Comparison of ENCODE assay signal across 8 cellular contexts in the genomic region with DNA sequence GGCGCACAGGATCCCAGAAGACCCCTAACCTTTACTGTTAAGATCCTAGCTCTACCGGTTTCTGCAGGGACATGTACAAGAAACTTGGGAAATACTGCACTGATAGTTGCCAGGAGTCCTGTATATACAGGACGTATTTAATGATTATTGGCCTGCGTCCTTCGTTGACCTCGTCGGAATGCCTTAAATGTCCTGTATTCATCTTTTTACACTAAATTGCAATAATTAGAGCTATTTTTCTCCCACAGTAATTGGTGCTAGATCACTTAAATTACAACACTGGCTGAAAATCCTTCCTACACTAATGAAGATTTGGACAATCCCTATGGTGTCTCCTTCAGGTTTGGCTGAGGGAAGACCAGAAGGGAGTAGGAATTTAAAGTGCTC. TPM values are rescaled to one million over a fixed set of nuclear protein-coding genes. Genes with fewer than 3 reads are reported as not detected.
DNase-seq lines count a peak whose midpoint lies in the region; ATAC-seq, FAIRE-seq and TF ChIP-seq lines count a peak whose summit lies in the region.

No MANE protein-coding gene starts in this region.

- H3K4me3 ChIP-seq in K562 (peak overlapping the region; percentile 80), lung (peak overlapping the region; percentile 73)

- no peaks in the 10 kb centered on the region for H3K9me3 Mint-ChIP-seq in activated T-cell treated with anti-CD3 and anti-CD28 coated beads, Interleukin-2, amount 50 U/mL, for 72 hours
- no peaks in the 10 kb centered on the region for H3K9me3 Mint-ChIP-seq in type B pancreatic cell

- POLR2A ChIA-PET in K562 (lab: Yijun Ruan, JAX), result no interaction called here

- BruUV-seq in K562 (replicated peaks; lab: Mats Ljungman, UMichigan), result no TSS peak

- H3K9me3 ChIP-seq in K562 (replicated peaks; ENCODE audit: control insufficient read depth, insufficient read depth, low read depth, low read length) (no peaks in the 10 kb centered on the region), lung (ENCODE audit: control insufficient read depth in 2 of 2, insufficient read depth in 1 of 2, low read length in 1 of 2) (no peaks in the 10 kb centered on the region)

- in situ Hi-C loops in K562 (cut with MboI), result no loop called here

- peaks cover 39% of the 10 kb centered on the region for H3K4me1 Mint-ChIP-seq in activated T-cell treated with anti-CD3 and anti-CD28 coated beads, Interleukin-2, amount 50 U/mL, for 72 hours (ENCODE audit: low read depth)
- H3K4me1 Mint-ChIP-seq in type B pancreatic cell (ENCODE audit: unreplicated experiment), result peaks cover 16% of the 10 kb centered on the region

- FAIRE-seq in K562 (lab: Jason Lieb, UNC), result no peak

- no peaks in the 10 kb centered on the region for H3K9me1 ChIP-seq in K562 (ENCODE audit: control insufficient read depth, insufficient read depth, low read length)

- peak overlapping the region; percentile 86 for H3K27ac Mint-ChIP-seq in activated T-cell treated with anti-CD3 and anti-CD28 coated beads, Interleukin-2, amount 50 U/mL, for 72 hours
- H3K27ac Mint-ChIP-seq in type B pancreatic cell, result peak overlapping the region; percentile 98

- no peak for DNase-seq in activated T-cell treated with anti-CD3 and anti-CD28 coated beads, Interleukin-2, amount 50 U/mL, for 72 hours
- no peak for DNase-seq in activated T-cell treated with anti-CD3 and anti-CD28 coated beads for 4 hours
- DNase-seq in K562 (ENCODE audit: extremely low read depth in 1 of 4, low spot score in 3 of 4), result no peak
- no peak for DNase-seq in lung (ENCODE audit: low spot score)
- no peak for DNase-seq in type B pancreatic cell (ENCODE audit: extremely low spot score, unreplicated experiment)
- DNase-seq in 8988T, result no peak
- DNase-seq in NCI-H526 (lab: John Stamatoyannopoulos, UW), result no peak
- DNase-seq in activated gamma-delta T cell treated with Interleukin-2 at 50 U/mL for 16 hours, result no peak

- peaks cover 3 to 7% of the 10 kb centered on the region in 2 donors for H3K36me3 Mint-ChIP-seq in activated T-cell treated with anti-CD3 and anti-CD28 coated beads, Interleukin-2, amount 50 U/mL, for 72 hours (ENCODE audit: insufficient read depth in 2 of 2)
- peaks cover 2% of the 10 kb centered on the region for H3K36me3 Mint-ChIP-seq in type B pancreatic cell

- H3K27me3 ChIP-seq in K562 (ENCODE audit: control insufficient read depth in 2 of 2, insufficient read depth in 2 of 2, low read length in 2 of 2) (no peaks in the 10 kb centered on the region), lung (ENCODE audit: control insufficient read depth, insufficient read depth) (no peaks in the 10 kb centered on the region)

- TF ChIP-seq CTCF in K562 (IDR thresholded peaks at IDR 0.05 in 2 of 3, conservative IDR thresholded peaks at IDR 0.05 in 1 of 3; ENCODE audit: insufficient read depth in 2 of 3, low read depth in 1 of 3, low read length in 3 of 3) (no peak), lung (IDR thresholded peaks at IDR 0.05; ENCODE audit: control extremely low read depth, extremely low read depth) (no peak), type B pancreatic cell (conservative IDR thresholded peaks at IDR 0.05) (no peak)

- no peak for TF ChIP-seq POLR2A in K562 (conservative IDR thresholded peaks at IDR 0.05)

- peak overlapping the region; percentile 64 to 94 for H3K9ac ChIP-seq in K562 (ENCODE audit: insufficient read depth in 1 of 2, low read depth in 2 of 2, low read length in 2 of 2)

- H3K4me1 ChIP-seq in K562 (replicated peaks in 1 of 2; ENCODE audit: control insufficient read depth in 2 of 2, insufficient read depth in 2 of 2, low read length in 2 of 2) (peaks cover 8 to 10% of the 10 kb centered on the region in 2 experiments; a peak in 4 of 5 replicates), lung (ENCODE audit: control insufficient read depth in 2 of 2, insufficient read depth in 2 of 2, low read length in 2 of 2) (peaks cover 4 to 7% of the 10 kb centered on the region in 2 donors)

- CTCF ChIA-PET in K562 (lab: Yijun Ruan, JAX; ENCODE audit: low intra/inter-chr PET ratio), result interaction anchor here (0.6 kb wide), 1 partner anchor 24 kb away, joined by 5 read pairs; no protein-coding TSS in a partner anchor

- WGBS in K562 (ENCODE audit: insufficient coverage, low coverage, missing lambda C conversion rate), result 41% methylated on average over 7 of the region's 7 CpGs
- 1% methylated on average over 7 of the region's 7 CpGs for WGBS in lung, 2 donors

- H4K20me1 ChIP-seq in K562 (replicated peaks; ENCODE audit: control insufficient read depth, insufficient read depth, low read length), result no peaks in the 10 kb centered on the region

- peak overlapping the region; percentile 94 to 98 for H3K4me3 Mint-ChIP-seq in activated T-cell treated with anti-CD3 and anti-CD28 coated beads, Interleukin-2, amount 50 U/mL, for 72 hours
- peak overlapping the region; percentile 94 for H3K4me3 Mint-ChIP-seq in type B pancreatic cell

- H3K79me2 ChIP-seq in K562 (ENCODE audit: control insufficient read depth, insufficient read depth, low read length), result peaks cover 15% of the 10 kb centered on the region

- H3K27ac ChIP-seq in K562 (ENCODE audit: extremely low read depth, low read depth, low read length) (peak overlapping the region; percentile 56; the same call in 2 of the 3 replicates), lung (ENCODE audit: low read depth in 1 of 2, low read length in 1 of 2) (peak overlapping the region; percentile 96 to 98)

- TF ChIP-seq RAD21 in K562 (CRISPR knock-in tag; conservative IDR thresholded peaks at IDR 0.05 in 1 of 2, IDR thresholded peaks at IDR 0.05 in 1 of 2), result no peak

- H2AFZ ChIP-seq in K562 (ENCODE audit: low read depth, low read length), result peak overlapping the region; percentile 98

- TF ChIP-seq EP300 in K562 (IDR thresholded peaks at IDR 0.05; ENCODE audit: low read length), result no peak

- H3K36me3 ChIP-seq in K562 (ENCODE audit: control insufficient read depth, insufficient read depth, low read length) (no peaks in the 10 kb centered on the region), lung (ENCODE audit: control insufficient read depth in 2 of 2, insufficient read depth in 2 of 2, low read length in 2 of 2) (no peaks in the 10 kb centered on the region)

- peak overlapping the region; percentile 88 for H3K4me2 ChIP-seq in K562 (ENCODE audit: insufficient read depth, low read length)

- H3K27me3 Mint-ChIP-seq in activated T-cell treated with anti-CD3 and anti-CD28 coated beads, Interleukin-2, amount 50 U/mL, for 72 hours (ENCODE audit: low read depth), result peaks cover 16% of the 10 kb centered on the region
- no peaks in the 10 kb centered on the region for H3K27me3 Mint-ChIP-seq in type B pancreatic cell

- intact Hi-C loops in K562 (cut with micrococcal nuclease), result no loop called here

- ATAC-seq in activated T-cell treated with anti-CD3 and anti-CD28 coated beads, Interleukin-2, amount 50 U/mL, for 72 hours (replicated peaks in 1 of 2), result no peak
- ATAC-seq in K562 (no peak), lung (ENCODE audit: insufficient read depth, low FRiP score) (no peak)

TF ChIP-seq in K562, 482 proteins besides CTCF, POLR2A, EP300 and RAD21 (continues in another document):
- no peak for TF ChIP-seq E2F3 (CRISPR knock-in tag; IDR thresholded peaks at IDR 0.05)
- TF ChIP-seq SP1 (CRISPR knock-in tag; IDR thresholded peaks at IDR 0.05), result peak; percentile 48; the same call in 1 of the 2 replicates
- 0 out of 2 replicates have a peak, but pooled peaks have one; percentile 18 for TF ChIP-seq L3MBTL2 (IDR thresholded peaks at IDR 0.05)
- 0 out of 2 replicates have a peak, but pooled peaks have one; percentile 55 for TF ChIP-seq MBD1 (CRISPR knock-in tag; IDR thresholded peaks at IDR 0.05)
- no peak for TF ChIP-seq MYC (IDR thresholded peaks at IDR 0.05; ENCODE audit: low read depth, low read length)
- TF ChIP-seq MYC (CRISPR knock-in tag; IDR thresholded peaks at IDR 0.05; ENCODE audit: borderline replicate concordance, low read depth), result no peak

RNA-seq across cellular contexts. Expression of gene DNAAF9, which starts 0.8 kb away (rescaled TPM):
- 1 to 10 TPM; 3.6 to 3.7 TPM for total RNA-seq in activated T-cell treated with anti-CD3 and anti-CD28 coated beads, Interleukin-2, amount 50 U/mL, for 72 hours
- 17.2 and 19.7 TPM in 2 replicates for total RNA-seq in K562 (2011; cell fraction: chromatin; rRNA removed; ENCODE audit: low replicate concordance)
- 7.3 and 8.0 TPM in 2 replicates for total RNA-seq in K562 (2011; cell fraction: nucleolus; rRNA removed)
- 9.3 and 9.8 TPM in 2 replicates for total RNA-seq in K562 (2011; cell fraction: nucleoplasm; rRNA removed)
- 1.3 and 1.5 TPM in 2 replicates for total RNA-seq in K562 (2014; rRNA removed)
- total RNA-seq in K562 (2014; rRNA removed; fragmentation: Illumina TruSeq; extraction: Trizol), result 2.1 and 2.6 TPM in 2 replicates
- 2.2 and 2.3 TPM in 2 replicates for total RNA-seq in K562 (2015; rRNA removed; fragmentation: Illumina TruSeq; extraction: Trizol)
- 2.5 and 2.9 TPM in 2 replicates for total RNA-seq in K562 (2021)
- polyA plus RNA-seq in K562 (2011; rRNA removed), result 2.7 and 4.1 TPM in 2 replicates
- 1.3 and 2.9 TPM in 2 replicates for polyA plus RNA-seq in K562 (2011; cell fraction: cytosol; rRNA removed)
- 5.8 and 9.1 TPM in 2 replicates for polyA plus RNA-seq in K562 (2011; cell fraction: nucleus; rRNA removed)
- polyA plus RNA-seq in K562 (2012), result 1.8 and 2.8 TPM in 2 replicates
- polyA plus RNA-seq in K562 (2014; fragmentation: Illumina TruSeq; extraction: Trizol), result 1.9 and 2.2 TPM in 2 replicates
- under 1 TPM; 0.42 to 0.49 TPM for polyA plus RNA-seq in K562 (2014; fragmentation: Nextera tagmentation; extraction: Ambion mirVana)
- 1.7 and 1.8 TPM in 2 replicates for polyA plus RNA-seq in K562 (2014; rRNA removed)
- polyA minus RNA-seq in K562 (2011; rRNA and poly(A)+ RNA removed), result 4.9 and 8.1 TPM in 2 replicates
- 1.9 and 4.6 TPM in 2 replicates for polyA minus RNA-seq in K562 (2011; cell fraction: cytosol; rRNA and poly(A)+ RNA removed)
- 3.9 and 8.2 TPM in 2 replicates for polyA minus RNA-seq in K562 (2011; cell fraction: nucleus; rRNA and poly(A)+ RNA removed)
- total RNA-seq in lung, result 10 to 100 TPM; 17.1 to 26.1 TPM
- polyA plus RNA-seq in lung, result 1 to 10 TPM; 5.9 to 6.1 TPM
- total RNA-seq in type B pancreatic cell (ENCODE audit: low replicate concordance), result 17.3 and 19.1 TPM in 2 replicates
